Comparison of ENCODE assay signal across 1 cellular context in genomic region chr11:66842896-66843775, GRCh38.
TF ChIP-seq lines count a peak whose summit lies in the region.

Gene RCE1, plus strand, starts transcription at chr11:66843441. Its CDS starts 15 bp downstream, at chr11:66843456.

TF ChIP-seq in HepG2, 621 proteins besides CTCF, POLR2A, EP300 and RAD21 (continued from another document and continues in another):
- TF ChIP-seq GABPA (IDR thresholded peaks at IDR 0.05; ENCODE audit: low read depth, low read length) (peak; percentile 48), GABPA (CRISPR knock-in tag; IDR thresholded peaks at IDR 0.05; ENCODE audit: low read depth) (peak; percentile 44), ZNF780A (CRISPR knock-in tag; IDR thresholded peaks at IDR 0.05) (no peak), ZNF547 (CRISPR knock-in tag; IDR thresholded peaks at IDR 0.05) (peak; percentile 67; the same call in 1 of the 2 replicates), KLF6 (CRISPR knock-in tag; IDR thresholded peaks at IDR 0.05) (peak; percentile 87), ZNF431 (CRISPR knock-in tag; IDR thresholded peaks at IDR 0.05; ENCODE audit: borderline replicate concordance, low read depth) (0 out of 2 replicates have a peak, but pooled peaks have one; percentile 51), CHD2 (IDR thresholded peaks at IDR 0.05; ENCODE audit: low read depth, low read length) (0 out of 2 replicates have a peak, but pooled peaks have one; percentile 40), DMAP1 (CRISPR knock-in tag; IDR thresholded peaks at IDR 0.05) (peak; percentile 62), ZNF839 (CRISPR knock-in tag; IDR thresholded peaks at IDR 0.05; ENCODE audit: borderline replicate concordance) (no peak), SALL2 (CRISPR knock-in tag; IDR thresholded peaks at IDR 0.05) (peak; percentile 94), ZNF121 (CRISPR knock-in tag; IDR thresholded peaks at IDR 0.05) (peak; percentile 6; the same call in 1 of the 2 replicates), ELF1 (CRISPR knock-in tag; IDR thresholded peaks at IDR 0.05) (peak; percentile 85), SIX4 (CRISPR knock-in tag; IDR thresholded peaks at IDR 0.05) (no peak), TEAD2 (CRISPR knock-in tag; IDR thresholded peaks at IDR 0.05) (no peak), CC2D1A (CRISPR knock-in tag; IDR thresholded peaks at IDR 0.05) (no peak), TCF7L2 (IDR thresholded peaks at IDR 0.05; ENCODE audit: low read depth, low read length) (no peak), NR1H2 (CRISPR knock-in tag; IDR thresholded peaks at IDR 0.05; ENCODE audit: borderline replicate concordance, low read depth) (no peak), ZBTB8A (CRISPR knock-in tag; IDR thresholded peaks at IDR 0.05; ENCODE audit: borderline replicate concordance, low read depth) (no peak), HOXA9 (CRISPR knock-in tag; IDR thresholded peaks at IDR 0.05; ENCODE audit: borderline replicate concordance) (no peak), PRPF4 (IDR thresholded peaks at IDR 0.05; ENCODE audit: low read depth, low read length, poor library complexity, severe bottlenecking) (no peak), TFDP1 (CRISPR knock-in tag; IDR thresholded peaks at IDR 0.05; ENCODE audit: borderline replicate concordance) (peak; percentile 40; the same call in 1 of the 2 replicates), FOXM1 (CRISPR knock-in tag; IDR thresholded peaks at IDR 0.05) (no peak), ZBTB3 (CRISPR knock-in tag; IDR thresholded peaks at IDR 0.05; ENCODE audit: borderline replicate concordance, low read depth) (no peak), ZXDC (CRISPR knock-in tag; IDR thresholded peaks at IDR 0.05) (no peak; the same call in 1 of the 2 replicates), HMGA1 (CRISPR knock-in tag; conservative IDR thresholded peaks at IDR 0.05) (no peak), CEBPZ (IDR thresholded peaks at IDR 0.05; ENCODE audit: low read length) (no peak), RFXANK (CRISPR knock-in tag; IDR thresholded peaks at IDR 0.05) (no peak), SP4 (CRISPR knock-in tag; IDR thresholded peaks at IDR 0.05) (peak; percentile 94), JUNB (CRISPR knock-in tag; IDR thresholded peaks at IDR 0.05; ENCODE audit: borderline replicate concordance) (no peak), ZNF781 (CRISPR knock-in tag; IDR thresholded peaks at IDR 0.05; ENCODE audit: borderline replicate concordance, not compliant biosample characterization) (no peak), ZNF788 (CRISPR knock-in tag; IDR thresholded peaks at IDR 0.05; ENCODE audit: borderline replicate concordance) (no peak), ERF (CRISPR knock-in tag; IDR thresholded peaks at IDR 0.05) (peak; percentile 34; the same call in 1 of the 2 replicates)
- TF ChIP-seq, protein P1, sequence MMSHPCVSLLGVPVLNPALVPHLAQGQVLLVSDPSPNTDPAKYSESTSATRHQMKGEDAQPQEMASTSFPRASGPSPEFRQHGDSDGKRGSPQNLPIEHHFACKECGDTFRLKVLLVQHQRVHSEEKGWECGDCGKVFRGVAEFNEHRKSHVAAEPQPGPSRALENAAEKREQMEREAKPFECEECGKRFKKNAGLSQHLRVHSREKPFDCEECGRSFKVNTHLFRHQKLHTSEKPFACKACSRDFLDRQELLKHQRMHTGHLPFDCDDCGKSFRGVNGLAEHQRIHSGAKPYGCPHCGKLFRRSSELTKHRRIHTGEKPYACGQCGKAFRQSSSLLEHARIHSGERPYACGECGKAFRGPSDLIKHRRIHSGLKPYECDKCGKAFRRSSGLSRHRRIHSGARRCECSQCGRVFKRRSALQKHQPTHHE (CRISPR knock-in tag; IDR thresholded peaks at IDR 0.05; ENCODE audit: borderline replicate concordance): no peak
- TF ChIP-seq, protein P2, sequence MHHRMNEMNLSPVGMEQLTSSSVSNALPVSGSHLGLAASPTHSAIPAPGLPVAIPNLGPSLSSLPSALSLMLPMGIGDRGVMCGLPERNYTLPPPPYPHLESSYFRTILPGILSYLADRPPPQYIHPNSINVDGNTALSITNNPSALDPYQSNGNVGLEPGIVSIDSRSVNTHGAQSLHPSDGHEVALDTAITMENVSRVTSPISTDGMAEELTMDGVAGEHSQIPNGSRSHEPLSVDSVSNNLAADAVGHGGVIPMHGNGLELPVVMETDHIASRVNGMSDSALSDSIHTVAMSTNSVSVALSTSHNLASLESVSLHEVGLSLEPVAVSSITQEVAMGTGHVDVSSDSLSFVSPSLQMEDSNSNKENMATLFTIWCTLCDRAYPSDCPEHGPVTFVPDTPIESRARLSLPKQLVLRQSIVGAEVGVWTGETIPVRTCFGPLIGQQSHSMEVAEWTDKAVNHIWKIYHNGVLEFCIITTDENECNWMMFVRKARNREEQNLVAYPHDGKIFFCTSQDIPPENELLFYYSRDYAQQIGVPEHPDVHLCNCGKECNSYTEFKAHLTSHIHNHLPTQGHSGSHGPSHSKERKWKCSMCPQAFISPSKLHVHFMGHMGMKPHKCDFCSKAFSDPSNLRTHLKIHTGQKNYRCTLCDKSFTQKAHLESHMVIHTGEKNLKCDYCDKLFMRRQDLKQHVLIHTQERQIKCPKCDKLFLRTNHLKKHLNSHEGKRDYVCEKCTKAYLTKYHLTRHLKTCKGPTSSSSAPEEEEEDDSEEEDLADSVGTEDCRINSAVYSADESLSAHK (CRISPR knock-in tag; IDR thresholded peaks at IDR 0.05; ENCODE audit: borderline replicate concordance): no peak
- TF ChIP-seq, protein P3, sequence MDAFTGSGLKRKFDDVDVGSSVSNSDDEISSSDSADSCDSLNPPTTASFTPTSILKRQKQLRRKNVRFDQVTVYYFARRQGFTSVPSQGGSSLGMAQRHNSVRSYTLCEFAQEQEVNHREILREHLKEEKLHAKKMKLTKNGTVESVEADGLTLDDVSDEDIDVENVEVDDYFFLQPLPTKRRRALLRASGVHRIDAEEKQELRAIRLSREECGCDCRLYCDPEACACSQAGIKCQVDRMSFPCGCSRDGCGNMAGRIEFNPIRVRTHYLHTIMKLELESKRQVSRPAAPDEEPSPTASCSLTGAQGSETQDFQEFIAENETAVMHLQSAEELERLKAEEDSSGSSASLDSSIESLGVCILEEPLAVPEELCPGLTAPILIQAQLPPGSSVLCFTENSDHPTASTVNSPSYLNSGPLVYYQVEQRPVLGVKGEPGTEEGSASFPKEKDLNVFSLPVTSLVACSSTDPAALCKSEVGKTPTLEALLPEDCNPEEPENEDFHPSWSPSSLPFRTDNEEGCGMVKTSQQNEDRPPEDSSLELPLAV (CRISPR knock-in tag; conservative IDR thresholded peaks at IDR 0.05; ENCODE audit: low read depth): no peak
- TF ChIP-seq, protein P4, sequence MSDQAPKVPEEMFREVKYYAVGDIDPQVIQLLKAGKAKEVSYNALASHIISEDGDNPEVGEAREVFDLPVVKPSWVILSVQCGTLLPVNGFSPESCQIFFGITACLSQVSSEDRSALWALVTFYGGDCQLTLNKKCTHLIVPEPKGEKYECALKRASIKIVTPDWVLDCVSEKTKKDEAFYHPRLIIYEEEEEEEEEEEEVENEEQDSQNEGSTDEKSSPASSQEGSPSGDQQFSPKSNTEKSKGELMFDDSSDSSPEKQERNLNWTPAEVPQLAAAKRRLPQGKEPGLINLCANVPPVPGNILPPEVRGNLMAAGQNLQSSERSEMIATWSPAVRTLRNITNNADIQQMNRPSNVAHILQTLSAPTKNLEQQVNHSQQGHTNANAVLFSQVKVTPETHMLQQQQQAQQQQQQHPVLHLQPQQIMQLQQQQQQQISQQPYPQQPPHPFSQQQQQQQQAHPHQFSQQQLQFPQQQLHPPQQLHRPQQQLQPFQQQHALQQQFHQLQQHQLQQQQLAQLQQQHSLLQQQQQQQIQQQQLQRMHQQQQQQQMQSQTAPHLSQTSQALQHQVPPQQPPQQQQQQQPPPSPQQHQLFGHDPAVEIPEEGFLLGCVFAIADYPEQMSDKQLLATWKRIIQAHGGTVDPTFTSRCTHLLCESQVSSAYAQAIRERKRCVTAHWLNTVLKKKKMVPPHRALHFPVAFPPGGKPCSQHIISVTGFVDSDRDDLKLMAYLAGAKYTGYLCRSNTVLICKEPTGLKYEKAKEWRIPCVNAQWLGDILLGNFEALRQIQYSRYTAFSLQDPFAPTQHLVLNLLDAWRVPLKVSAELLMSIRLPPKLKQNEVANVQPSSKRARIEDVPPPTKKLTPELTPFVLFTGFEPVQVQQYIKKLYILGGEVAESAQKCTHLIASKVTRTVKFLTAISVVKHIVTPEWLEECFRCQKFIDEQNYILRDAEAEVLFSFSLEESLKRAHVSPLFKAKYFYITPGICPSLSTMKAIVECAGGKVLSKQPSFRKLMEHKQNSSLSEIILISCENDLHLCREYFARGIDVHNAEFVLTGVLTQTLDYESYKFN (CRISPR knock-in tag; conservative IDR thresholded peaks at IDR 0.05): no peak
- TF ChIP-seq, protein P5, sequence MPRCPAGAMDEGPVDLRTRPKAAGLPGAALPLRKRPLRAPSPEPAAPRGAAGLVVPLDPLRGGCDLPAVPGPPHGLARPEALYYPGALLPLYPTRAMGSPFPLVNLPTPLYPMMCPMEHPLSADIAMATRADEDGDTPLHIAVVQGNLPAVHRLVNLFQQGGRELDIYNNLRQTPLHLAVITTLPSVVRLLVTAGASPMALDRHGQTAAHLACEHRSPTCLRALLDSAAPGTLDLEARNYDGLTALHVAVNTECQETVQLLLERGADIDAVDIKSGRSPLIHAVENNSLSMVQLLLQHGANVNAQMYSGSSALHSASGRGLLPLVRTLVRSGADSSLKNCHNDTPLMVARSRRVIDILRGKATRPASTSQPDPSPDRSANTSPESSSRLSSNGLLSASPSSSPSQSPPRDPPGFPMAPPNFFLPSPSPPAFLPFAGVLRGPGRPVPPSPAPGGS (CRISPR knock-in tag; IDR thresholded peaks at IDR 0.05): peak; percentile 79; the same call in 1 of the 2 replicates
- TF ChIP-seq, protein P6, sequence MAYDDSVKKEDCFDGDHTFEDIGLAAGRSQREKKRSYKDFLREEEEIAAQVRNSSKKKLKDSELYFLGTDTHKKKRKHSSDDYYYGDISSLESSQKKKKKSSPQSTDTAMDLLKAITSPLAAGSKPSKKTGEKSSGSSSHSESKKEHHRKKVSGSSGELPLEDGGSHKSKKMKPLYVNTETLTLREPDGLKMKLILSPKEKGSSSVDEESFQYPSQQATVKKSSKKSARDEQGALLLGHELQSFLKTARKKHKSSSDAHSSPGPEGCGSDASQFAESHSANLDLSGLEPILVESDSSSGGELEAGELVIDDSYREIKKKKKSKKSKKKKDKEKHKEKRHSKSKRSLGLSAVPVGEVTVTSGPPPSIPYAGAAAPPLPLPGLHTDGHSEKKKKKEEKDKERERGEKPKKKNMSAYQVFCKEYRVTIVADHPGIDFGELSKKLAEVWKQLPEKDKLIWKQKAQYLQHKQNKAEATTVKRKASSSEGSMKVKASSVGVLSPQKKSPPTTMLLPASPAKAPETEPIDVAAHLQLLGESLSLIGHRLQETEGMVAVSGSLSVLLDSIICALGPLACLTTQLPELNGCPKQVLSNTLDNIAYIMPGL (CRISPR knock-in tag; IDR thresholded peaks at IDR 0.05; ENCODE audit: borderline replicate concordance in 1 of 2, low read depth in 1 of 2): peak in 1 of 2 experiments; percentile 65; a peak in 1 of 4 replicates
- TF ChIP-seq, protein P7, sequence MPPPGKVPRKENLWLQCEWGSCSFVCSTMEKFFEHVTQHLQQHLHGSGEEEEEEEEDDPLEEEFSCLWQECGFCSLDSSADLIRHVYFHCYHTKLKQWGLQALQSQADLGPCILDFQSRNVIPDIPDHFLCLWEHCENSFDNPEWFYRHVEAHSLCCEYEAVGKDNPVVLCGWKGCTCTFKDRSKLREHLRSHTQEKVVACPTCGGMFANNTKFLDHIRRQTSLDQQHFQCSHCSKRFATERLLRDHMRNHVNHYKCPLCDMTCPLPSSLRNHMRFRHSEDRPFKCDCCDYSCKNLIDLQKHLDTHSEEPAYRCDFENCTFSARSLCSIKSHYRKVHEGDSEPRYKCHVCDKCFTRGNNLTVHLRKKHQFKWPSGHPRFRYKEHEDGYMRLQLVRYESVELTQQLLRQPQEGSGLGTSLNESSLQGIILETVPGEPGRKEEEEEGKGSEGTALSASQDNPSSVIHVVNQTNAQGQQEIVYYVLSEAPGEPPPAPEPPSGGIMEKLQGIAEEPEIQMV (CRISPR knock-in tag; IDR thresholded peaks at IDR 0.05; ENCODE audit: low read depth): 0 out of 2 replicates have a peak, but pooled peaks have one; percentile 16
